In the genomic region with DNA sequence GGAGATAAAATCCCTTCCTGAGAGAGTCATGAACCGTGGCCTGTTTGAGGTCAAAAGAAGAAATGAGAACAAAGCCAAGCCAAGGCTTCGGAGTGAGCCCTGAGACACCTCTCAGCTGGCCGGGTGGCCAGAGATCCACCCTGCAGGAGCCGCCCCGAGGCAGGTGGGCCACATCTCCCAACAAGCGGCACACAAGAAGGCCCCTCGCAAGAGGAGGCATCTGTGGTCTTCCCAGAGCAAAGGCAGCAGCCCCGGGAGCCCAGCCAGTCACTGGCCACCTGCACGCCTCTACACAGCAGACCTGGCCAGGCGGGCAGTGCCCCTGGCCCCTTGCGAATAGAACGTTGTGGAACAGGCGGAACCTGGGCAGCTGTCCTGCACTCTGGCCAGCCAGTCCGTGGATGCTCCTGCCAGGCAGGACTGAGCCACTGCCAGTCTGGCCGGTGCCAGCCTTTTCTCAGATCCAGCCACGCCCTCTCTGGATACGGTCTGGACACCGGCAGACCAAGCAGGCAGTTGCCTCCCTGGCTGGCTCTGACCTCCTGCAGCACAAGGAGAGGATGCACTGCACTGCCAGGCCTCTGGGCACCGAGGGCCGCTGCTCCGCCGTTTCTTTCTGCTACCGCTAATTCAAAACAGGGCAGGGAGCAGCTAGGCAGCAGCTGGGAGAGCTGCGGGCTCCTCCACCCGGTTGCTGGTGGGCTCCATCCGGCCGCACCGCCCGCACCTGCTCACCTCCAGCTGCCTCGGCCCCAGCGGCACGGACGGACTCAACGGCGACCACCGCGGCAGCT, we compare ENCODE assay signal across 10 cellular contexts. TPM values are rescaled to one million over a fixed set of nuclear protein-coding genes. Genes with fewer than 3 reads are reported as not detected.
DNase-seq lines count a peak whose midpoint lies in the region; ATAC-seq, FAIRE-seq and TF ChIP-seq lines count a peak whose summit lies in the region.
"Had no signal": no experiment of that assay in that cellular context is flagged by ENCODE, and none has a peak within 500 bp of the region (broad histone marks: within the 10 kb centered on the region; RNA-seq: fewer than 3 reads in every experiment).

No MANE protein-coding gene starts in this region.

- H3K27me3 Mint-ChIP-seq in astrocyte (ENCODE audit: low read depth, unreplicated experiment) = peaks cover 9% of the 10 kb centered on the region

- H2AFZ ChIP-seq in astrocyte (ENCODE audit: low read depth, low read length) = no peak overlapping the region

- H3K27ac Mint-ChIP-seq in astrocyte (ENCODE audit: unreplicated experiment) = no peak overlapping the region

- TF ChIP-seq CTCF in astrocyte (IDR thresholded peaks at IDR 0.05; ENCODE audit: insufficient read depth, low read depth, low read length) (no peak), GM13977 (IDR thresholded peaks at IDR 0.05; ENCODE audit: extremely low read depth, insufficient read depth, missing control alignments) (no peak)

- H3K4me1 Mint-ChIP-seq in astrocyte (ENCODE audit: low read depth, unreplicated experiment) = peaks cover 19% of the 10 kb centered on the region

- no peaks in the 10 kb centered on the region for H3K79me2 ChIP-seq in astrocyte (ENCODE audit: insufficient read depth, low read length)

- H3K27ac ChIP-seq in astrocyte (ENCODE audit: low read depth, low read length) (no peak overlapping the region), small intestine (ENCODE audit: low read depth in 1 of 2, low read length in 1 of 2) (peak overlapping the region in 1 of 2 donors; percentile 72)

- FAIRE-seq in astrocyte (lab: Jason Lieb, UNC) = no peak
- FAIRE-seq in small intestine (lab: Jason Lieb, UNC) = no peak
- FAIRE-seq: HTR-8/SVneo had no signal

- H3K4me1 ChIP-seq in astrocyte (ENCODE audit: insufficient read depth, low read length) = no peaks in the 10 kb centered on the region
- no peaks in the 10 kb centered on the region for H3K4me1 ChIP-seq in small intestine (ENCODE audit: control insufficient read depth in 2 of 2, insufficient read depth in 1 of 2, low read depth in 1 of 2, low read length in 1 of 2)

- peak; percentile 21 for DNase-seq in M059J (ENCODE audit: low read depth)
- no peak for DNase-seq in astrocyte (ENCODE audit: low read depth)
- peak; percentile 74 for DNase-seq in left kidney (ENCODE audit: low read depth, low spot score)
- DNase-seq in small intestine = peak; percentile 68
- no peak for DNase-seq in GM13977 (ENCODE audit: low spot score)
- DNase-seq in NCI-H1694 treated with DMSO at 0.1 percent for 48 hours (lab: John Stamatoyannopoulos, UW) = no peak
- DNase-seq: SIG-M5 had no signal

- 23 to 54% (median 34%) methylated on average over 32 to 37 of the region's 37 CpGs for WGBS in small intestine, 3 donors

- H3K4me3 Mint-ChIP-seq in astrocyte (ENCODE audit: unreplicated experiment) = no peak overlapping the region

- H3K9me3 ChIP-seq in astrocyte (ENCODE audit: insufficient read depth, low read depth, low read length) = no peaks in the 10 kb centered on the region
- no peaks in the 10 kb centered on the region for H3K9me3 ChIP-seq in small intestine (ENCODE audit: control insufficient read depth, low read depth)

- no peak overlapping the region for H3K9ac ChIP-seq in astrocyte (ENCODE audit: low read length)

- H3K4me2 ChIP-seq in astrocyte (ENCODE audit: low read length) = peak overlapping the region; percentile 8

- no peaks in the 10 kb centered on the region for H4K20me1 ChIP-seq in astrocyte (ENCODE audit: insufficient read depth, low read length)

- no peaks in the 10 kb centered on the region for H3K36me3 Mint-ChIP-seq in astrocyte (ENCODE audit: low read depth, unreplicated experiment)

- H3K4me3 ChIP-seq in astrocyte (ENCODE audit: insufficient read depth, low read depth, low read length) (no peak overlapping the region), small intestine (ENCODE audit: low read depth in 1 of 2, low read length in 2 of 2) (peak overlapping the region in 1 of 2 donors; percentile 46)

- in situ Hi-C loops in GM13977 (cut with MboI; ENCODE audit: low pct_unique_long_range_greater_than_20kb, low sequenced_read_pairs, unreplicated experiment) = no loop called here

- H3K36me3 ChIP-seq in astrocyte (ENCODE audit: insufficient read depth, low read length) (no peaks in the 10 kb centered on the region), small intestine (ENCODE audit: control insufficient read depth in 2 of 2, insufficient read depth in 2 of 2, low read length in 2 of 2) (no peaks in the 10 kb centered on the region)

- peaks cover 2% of the 10 kb centered on the region for H3K27me3 ChIP-seq in astrocyte (ENCODE audit: insufficient read depth, low read length)
- peaks cover 0 to 2% of the 10 kb centered on the region in 2 donors for H3K27me3 ChIP-seq in small intestine (ENCODE audit: control insufficient read depth in 2 of 2, insufficient read depth in 2 of 2, low read length in 2 of 2)

- ATAC-seq in GM18868 (IDR thresholded peaks at IDR 0.05; ENCODE audit: unreplicated experiment) (no peak), HG02884 (IDR thresholded peaks at IDR 0.05; ENCODE audit: unreplicated experiment) (no peak)

- H3K9me3 Mint-ChIP-seq in astrocyte (ENCODE audit: unreplicated experiment) = peaks cover 2% of the 10 kb centered on the region

RNA-seq across cellular contexts. Expression of a gene that starts 30.6 kb away (rescaled TPM):
- total RNA-seq in M059J (2014; rRNA removed; shearing (Covaris generic)) = 17.1 and 32.3 TPM in 2 replicates
- 95.0 and 102 TPM in 2 replicates for total RNA-seq in astrocyte
- polyA plus RNA-seq in small intestine = 10 to 100 TPM; 46.0 to 74.5 (median 61.3) TPM

Comparison
In these comparisons a context has a peak if more than half of its experiments do, and no peak if none do; other contexts are left out.
1. DNase-seq: peak in M059J (single experiment), left kidney (single experiment) and small intestine (single experiment); none in astrocyte (single experiment), GM13977 (single experiment) and NCI-H1694 treated with DMSO at 0.1 percent for 48 hours (single experiment).